ENCODE assay signal across 21 cellular contexts in genomic region chr7:85773116-85773783, GRCh38.
DNase-seq lines count a peak whose midpoint lies in the region; ATAC-seq, FAIRE-seq and TF ChIP-seq lines count a peak whose summit lies in the region.
"Had no signal": no experiment of that assay in that cellular context is flagged by ENCODE, and none has a peak within 500 bp of the region (broad histone marks: within the 10 kb centered on the region; RNA-seq: fewer than 3 reads in every experiment).

No MANE protein-coding gene starts in this region.

- H3K27ac ChIP-seq in AG04450 (ENCODE audit: low read depth, low read length): no peak overlapping the region
- H3K27ac ChIP-seq in lung (ENCODE audit: low read depth in 1 of 2, low read length in 1 of 2): no peak overlapping the region
- H3K27ac ChIP-seq in Karpas-422 (ENCODE audit: low read length): no peak overlapping the region
- H3K27ac ChIP-seq: esophagus squamous epithelium, ovary had no signal

- WGBS in lung, 2 donors: 64 to 65% methylated on average over 3 of the region's 3 CpGs

- H4K20me1 ChIP-seq in Karpas-422 (ENCODE audit: insufficient read depth, low read depth, low read length): no peaks in the 10 kb centered on the region

- no peak overlapping the region for H3K4me2 ChIP-seq in Karpas-422 (ENCODE audit: low read depth, low read length, poor library complexity, severe bottlenecking)

- POLR2A ChIA-PET in AG04450 (lab: Yijun Ruan, JAX): no interaction called here

- H3K27me3 Mint-ChIP-seq in HFFc6 (ENCODE audit: insufficient read depth): no peaks in the 10 kb centered on the region
- H3K27me3 Mint-ChIP-seq: activated CD4-positive, alpha-beta T cell treated with anti-CD3 and anti-CD28 coated beads, Interleukin-2, amount 10 ng/mL, durations not matched to agents 24 days and 14 days; activated naive CD8-positive, alpha-beta T cell treated with anti-CD3 and anti-CD28 coated beads, Interleukin-2, amount 10 ng/mL, durations not matched to agents 7 days and 5 days; activated T-cell treated with anti-CD3 and anti-CD28 coated beads, Interleukin-2, amount 50 U/mL, for 24 hours; B cell; memory B cell; stimulated activated naive CD8-positive, alpha-beta T cell treated with anti-CD3 and anti-CD28 coated beads, Interleukin-15, amount 100 ng/mL, for 72 hours had no signal

- H3K27ac Mint-ChIP-seq in HFFc6: peak overlapping the region; percentile 59; the same call in 1 of the 2 replicates
- H3K27ac Mint-ChIP-seq: activated CD4-positive, alpha-beta T cell treated with anti-CD3 and anti-CD28 coated beads, Interleukin-2, amount 10 ng/mL, durations not matched to agents 24 days and 14 days; activated naive CD8-positive, alpha-beta T cell treated with anti-CD3 and anti-CD28 coated beads, Interleukin-2, amount 10 ng/mL, durations not matched to agents 7 days and 5 days; activated T-cell treated with anti-CD3 and anti-CD28 coated beads, Interleukin-2, amount 50 U/mL, for 24 hours; B cell; memory B cell; stimulated activated naive CD8-positive, alpha-beta T cell treated with anti-CD3 and anti-CD28 coated beads, Interleukin-15, amount 100 ng/mL, for 72 hours; T-helper 2 cell treated with Interferon-gamma antibody and Interleukin-4, amounts not matched to agents 5 μg/mL and 100 μg/mL, for 36 hours had no signal

- H3K9me2 ChIP-seq in Karpas-422 (replicated peaks; ENCODE audit: insufficient read depth, low read length): no peaks in the 10 kb centered on the region

- no peaks in the 10 kb centered on the region for H3K36me3 ChIP-seq in bronchial epithelial cell (ENCODE audit: control insufficient read depth, insufficient read depth, low read length)
- H3K36me3 ChIP-seq in lung (ENCODE audit: control insufficient read depth in 2 of 2, insufficient read depth in 2 of 2, low read length in 2 of 2): no peaks in the 10 kb centered on the region
- H3K36me3 ChIP-seq in Karpas-422 (ENCODE audit: insufficient read depth, low read length): no peaks in the 10 kb centered on the region
- H3K36me3 ChIP-seq: esophagus squamous epithelium, ovary had no signal

- H3K9ac ChIP-seq in Karpas-422 (ENCODE audit: low read length): no peak overlapping the region

- H3K4me1 ChIP-seq in lung (ENCODE audit: control insufficient read depth in 2 of 2, insufficient read depth in 2 of 2, low read length in 2 of 2) (no peaks in the 10 kb centered on the region), Karpas-422 (ENCODE audit: low read length) (no peaks in the 10 kb centered on the region)
- H3K4me1 ChIP-seq: esophagus squamous epithelium had no signal

- TF ChIP-seq CTCF in AG04450 (IDR thresholded peaks at IDR 0.05; ENCODE audit: low read depth, low read length): no peak
- no peak for TF ChIP-seq CTCF in HFFc6 (IDR thresholded peaks at IDR 0.05)
- TF ChIP-seq CTCF in bronchial epithelial cell (IDR thresholded peaks at IDR 0.05; ENCODE audit: insufficient read depth, low read length, severe bottlenecking): no peak
- no peak for TF ChIP-seq CTCF in lung (IDR thresholded peaks at IDR 0.05; ENCODE audit: control extremely low read depth, extremely low read depth)

- H3K27me3 ChIP-seq in AG04450 (ENCODE audit: control insufficient read depth, insufficient read depth, low read length): no peaks in the 10 kb centered on the region
- no peaks in the 10 kb centered on the region for H3K27me3 ChIP-seq in bronchial epithelial cell (ENCODE audit: control insufficient read depth, insufficient read depth, low read length)
- H3K27me3 ChIP-seq in lung (ENCODE audit: control insufficient read depth, insufficient read depth): no peaks in the 10 kb centered on the region
- no peaks in the 10 kb centered on the region for H3K27me3 ChIP-seq in Karpas-422 (ENCODE audit: low read length)
- H3K27me3 ChIP-seq: esophagus squamous epithelium, ovary had no signal

- no peaks in the 10 kb centered on the region for H3K36me3 Mint-ChIP-seq in HFFc6 (ENCODE audit: low read depth)
- H3K36me3 Mint-ChIP-seq: activated naive CD8-positive, alpha-beta T cell treated with anti-CD3 and anti-CD28 coated beads, Interleukin-2, amount 10 ng/mL, durations not matched to agents 7 days and 5 days; memory B cell had no signal

- H3K9me3 Mint-ChIP-seq in HFFc6: no peaks in the 10 kb centered on the region
- H3K9me3 Mint-ChIP-seq: activated CD4-positive, alpha-beta T cell treated with anti-CD3 and anti-CD28 coated beads, Interleukin-2, amount 10 ng/mL, durations not matched to agents 24 days and 14 days; activated naive CD8-positive, alpha-beta T cell treated with anti-CD3 and anti-CD28 coated beads, Interleukin-2, amount 10 ng/mL, durations not matched to agents 7 days and 5 days; activated T-cell treated with anti-CD3 and anti-CD28 coated beads, Interleukin-2, amount 50 U/mL, for 24 hours; memory B cell; T-helper 2 cell treated with Interferon-gamma antibody and Interleukin-4, amounts not matched to agents 5 μg/mL and 100 μg/mL, for 36 hours had no signal

- CTCF ChIA-PET in AG04450 (lab: Charles Lee): no interaction called here

- H3K4me3 ChIP-seq in AG04450 (ENCODE audit: low read depth, low read length) (no peak overlapping the region), bronchial epithelial cell (ENCODE audit: low read depth, low read length) (no peak overlapping the region), lung (no peak overlapping the region), Karpas-422 (ENCODE audit: low read length) (no peak overlapping the region)
- H3K4me3 ChIP-seq: esophagus squamous epithelium, ovary had no signal

- H2AFZ ChIP-seq in Karpas-422 (ENCODE audit: low read length): no peak overlapping the region

- H3K4me3 Mint-ChIP-seq in HFFc6: peak overlapping the region; percentile 62
- H3K4me3 Mint-ChIP-seq: activated CD4-positive, alpha-beta T cell treated with anti-CD3 and anti-CD28 coated beads, Interleukin-2, amount 10 ng/mL, durations not matched to agents 24 days and 14 days; activated naive CD8-positive, alpha-beta T cell treated with anti-CD3 and anti-CD28 coated beads, Interleukin-2, amount 10 ng/mL, durations not matched to agents 7 days and 5 days; activated T-cell treated with anti-CD3 and anti-CD28 coated beads, Interleukin-2, amount 50 U/mL, for 24 hours; B cell; memory B cell; stimulated activated naive CD8-positive, alpha-beta T cell treated with anti-CD3 and anti-CD28 coated beads, Interleukin-15, amount 100 ng/mL, for 72 hours; T-helper 2 cell treated with Interferon-gamma antibody and Interleukin-4, amounts not matched to agents 5 μg/mL and 100 μg/mL, for 36 hours had no signal

- ATAC-seq in lung (ENCODE audit: insufficient read depth, low FRiP score): peak; percentile 62
- ATAC-seq: HCT116; stimulated activated naive CD8-positive, alpha-beta T cell treated with anti-CD3 and anti-CD28 coated beads, Interleukin-15, amount 100 ng/mL, for 72 hours had no signal

- peaks cover 16% of the 10 kb centered on the region; the same call in 1 of the 2 replicates for H3K4me1 Mint-ChIP-seq in HFFc6 (ENCODE audit: low read depth)
- H3K4me1 Mint-ChIP-seq: activated CD4-positive, alpha-beta T cell treated with anti-CD3 and anti-CD28 coated beads, Interleukin-2, amount 10 ng/mL, durations not matched to agents 24 days and 14 days; activated naive CD8-positive, alpha-beta T cell treated with anti-CD3 and anti-CD28 coated beads, Interleukin-2, amount 10 ng/mL, durations not matched to agents 7 days and 5 days; B cell; memory B cell; stimulated activated naive CD8-positive, alpha-beta T cell treated with anti-CD3 and anti-CD28 coated beads, Interleukin-15, amount 100 ng/mL, for 72 hours had no signal

- DNase-seq in AG04450 (ENCODE audit: low read depth, low spot score) (peak; percentile 21), HFFc6 (peak; percentile 57), bronchial epithelial cell (ENCODE audit: low read depth) (peak; percentile 25), lung (ENCODE audit: low spot score) (no peak), T-helper 2 cell (no peak), Karpas-422 (no peak), hypothalamus (lab: John Stamatoyannopoulos, UW) (no peak), C1 segment of cervical spinal cord (lab: John Stamatoyannopoulos, UW) (no peak)
- DNase-seq: activated CD4-positive, alpha-beta T cell treated with anti-CD3 and anti-CD28 coated beads, Interleukin-2, amount 10 ng/mL, durations not matched to agents 24 days and 14 days; activated naive CD8-positive, alpha-beta T cell treated with anti-CD3 and anti-CD28 coated beads, Interleukin-2, amount 10 ng/mL, durations not matched to agents 7 days and 5 days; activated T-cell treated with anti-CD3 and anti-CD28 coated beads, Interleukin-2, amount 50 U/mL, for 24 hours; dermis blood vessel endothelial cell; DMS 273 treated with DMSO at 0.1 percent for 48 hours; esophagus squamous epithelium; NCI-H2081; ovary; stimulated activated naive CD8-positive, alpha-beta T cell treated with anti-CD3 and anti-CD28 coated beads, Interleukin-15, amount 100 ng/mL, for 72 hours had no signal

- FAIRE-seq in bronchial epithelial cell (lab: Jason Lieb, UNC): no peak

- H3K9me3 ChIP-seq in AG04450 (ENCODE audit: control insufficient read depth, insufficient read depth, low read length) (no peaks in the 10 kb centered on the region), lung (ENCODE audit: control insufficient read depth in 2 of 2, insufficient read depth in 1 of 2, low read length in 1 of 2) (peaks cover 0 to 2% of the 10 kb centered on the region in 2 donors), Karpas-422 (ENCODE audit: low read length) (peaks cover 9% of the 10 kb centered on the region)
- H3K9me3 ChIP-seq: esophagus squamous epithelium had no signal

- H3K79me2 ChIP-seq in Karpas-422 (ENCODE audit: low read length): no peaks in the 10 kb centered on the region

Comparison
In these comparisons a context has a peak if more than half of its experiments do, and no peak if none do; other contexts are left out.
1. DNase-seq: peak in AG04450 (single experiment), HFFc6 (single experiment) and bronchial epithelial cell (single experiment); none in lung (single experiment), T-helper 2 cell (0 of 5), Karpas-422 (single experiment), hypothalamus (0 of 51) and C1 segment of cervical spinal cord (0 of 14).